In the genomic region with DNA sequence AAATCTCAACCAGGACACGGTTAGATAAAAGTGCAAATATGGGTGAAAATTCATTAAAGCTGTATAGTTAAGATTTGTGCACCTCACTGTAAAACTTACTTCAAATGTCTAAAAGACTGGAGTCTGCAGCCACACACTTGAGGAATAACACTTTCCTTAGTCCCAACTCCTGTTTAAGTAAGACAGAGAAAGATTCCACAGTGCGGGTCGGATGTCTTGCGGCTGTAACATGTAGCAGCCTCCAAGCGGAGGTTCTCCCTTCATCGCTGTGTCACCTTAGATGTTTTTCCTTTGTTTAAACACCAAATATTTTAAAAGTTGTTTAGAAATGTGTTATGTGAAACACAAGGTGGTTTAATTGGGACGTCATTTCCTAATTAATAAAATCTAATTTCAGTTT, we compare ENCODE assay signal across 8 cellular contexts. TPM values are rescaled to one million over a fixed set of nuclear protein-coding genes. Genes with fewer than 3 reads are reported as not detected.
DNase-seq lines count a peak whose midpoint lies in the region; ATAC-seq and TF ChIP-seq lines count a peak whose summit lies in the region.

No MANE protein-coding gene starts in this region.

- H3K27me3 ChIP-seq in heart left ventricle (no peaks in the 10 kb centered on the region), lower lobe of right lung (ENCODE audit: low read depth) (no peaks in the 10 kb centered on the region)

- H3K4me1 ChIP-seq in heart left ventricle (peaks cover 10 to 43% (median 38%) of the 10 kb centered on the region in 12 donors), lower lobe of right lung (peaks cover 30% of the 10 kb centered on the region), urinary bladder (ENCODE audit: insufficient read depth) (peaks cover 3% of the 10 kb centered on the region)

- 54 to 74% (median 68%) methylated on average over 7 of the region's 7 CpGs for WGBS in heart left ventricle, 4 donors
- WGBS in urinary bladder, result 46% methylated on average over 7 of the region's 7 CpGs

- H3K36me3 ChIP-seq in heart left ventricle (peaks cover 0 to 3% (median 0%) of the 10 kb centered on the region in 9 donors), lower lobe of right lung (no peaks in the 10 kb centered on the region), urinary bladder (ENCODE audit: insufficient read depth) (no peaks in the 10 kb centered on the region)

- intact Hi-C loops in heart left ventricle (cut with DNase I) (loop anchor here in 5 of 10 donors (2.0 to 5.0 kb wide), 5 partner anchors 36 to 64 kb away; a partner anchor contains a TSS), Right ventricle myocardium superior (cut with DNase I) (no loop called here), lower lobe of right lung (cut with DNase I) (no loop called here)

- TF ChIP-seq CTCF in heart left ventricle (IDR thresholded peaks at IDR 0.05), result no peak
- TF ChIP-seq CTCF in astrocyte of the spinal cord (IDR thresholded peaks at IDR 0.05; ENCODE audit: low read depth, low read length), result no peak
- TF ChIP-seq CTCF in lower lobe of right lung (IDR thresholded peaks at IDR 0.05), result no peak

- H3K9me3 ChIP-seq in heart left ventricle, result peaks cover 0 to 4% (median 0%) of the 10 kb centered on the region in 12 donors
- no peaks in the 10 kb centered on the region for H3K9me3 ChIP-seq in lower lobe of right lung

- in situ Hi-C loops in astrocyte of the spinal cord (cut with HindIII; ENCODE audit: low sequenced_read_pairs), result no loop called here

- DNase-seq in heart left ventricle, result no peak
- no peak for DNase-seq in Right ventricle myocardium superior
- no peak for DNase-seq in astrocyte of the spinal cord (ENCODE audit: low read depth, low spot score)
- no peak for DNase-seq in lower lobe of right lung
- no peak for DNase-seq in D341Med (ENCODE audit: low spot score)
- DNase-seq in NCI-H1694 (lab: John Stamatoyannopoulos, UW), result no peak
- no peak for DNase-seq in NCI-H2107 treated with DMSO at 0.1 percent for 48 hours (lab: John Stamatoyannopoulos, UW; ENCODE audit: unreplicated experiment)

- H3K27ac ChIP-seq in heart left ventricle (peak overlapping the region in 11 of 12 donors; percentile 20 to 96 (median 89)), lower lobe of right lung (peak overlapping the region; percentile 94), urinary bladder (ENCODE audit: low read depth) (no peak overlapping the region)

- TF ChIP-seq POLR2A in heart left ventricle (IDR thresholded peaks at IDR 0.05), result no peak

- H3K4me3 ChIP-seq in heart left ventricle (peak overlapping the region; percentile 81 to 99 (median 96)), astrocyte of the spinal cord (ENCODE audit: low read depth, low read length) (peak overlapping the region; percentile 59), lower lobe of right lung (peak overlapping the region; percentile 96), urinary bladder (ENCODE audit: low read depth, low read length) (peak overlapping the region; percentile 98)

- ATAC-seq in heart left ventricle (no peak), Right ventricle myocardium superior (ENCODE audit: poor library complexity) (no peak), lower lobe of right lung (no peak)

RNA-seq across cellular contexts. Expression of a gene that starts 0.9 kb away (rescaled TPM):
- total RNA-seq in heart left ventricle (10 to 100 TPM; 41.5 to 57.2 (median 45.1) TPM), Right ventricle myocardium superior (50.3 TPM), lower lobe of right lung (65.8 TPM), urinary bladder (25.6 TPM)
- polyA plus RNA-seq in heart left ventricle (10 to 100 TPM; 38.1 to 56.9 TPM), urinary bladder (69.9 TPM)

RNA-seq across cellular contexts. Expression of a gene that starts 39.9 kb away (rescaled TPM):
- total RNA-seq in heart left ventricle, result 100 to 1,000 TPM; 105 to 165 (median 128) TPM
- polyA plus RNA-seq in heart left ventricle, result 100 to 1,000 TPM in 1 of 2 donors, 10 to 100 TPM in 1; 92.0 to 148 TPM
- total RNA-seq in Right ventricle myocardium superior, result 133 TPM
- 165 TPM for total RNA-seq in lower lobe of right lung
- total RNA-seq in urinary bladder, result 85.9 TPM
- 140 TPM for polyA plus RNA-seq in urinary bladder

RNA-seq across cellular contexts. Expression of a gene that starts 58.2 kb away (rescaled TPM):
- total RNA-seq in heart left ventricle (10 to 100 TPM in 2 of 9 donors, 1 to 10 TPM in 7; 5.0 to 14.2 (median 6.7) TPM), Right ventricle myocardium superior (6.7 TPM), lower lobe of right lung (27.9 TPM), urinary bladder (13.0 TPM)
- polyA plus RNA-seq in heart left ventricle (1 to 10 TPM; 4.7 to 6.6 TPM), urinary bladder (7.2 TPM)
